In the genomic region with DNA sequence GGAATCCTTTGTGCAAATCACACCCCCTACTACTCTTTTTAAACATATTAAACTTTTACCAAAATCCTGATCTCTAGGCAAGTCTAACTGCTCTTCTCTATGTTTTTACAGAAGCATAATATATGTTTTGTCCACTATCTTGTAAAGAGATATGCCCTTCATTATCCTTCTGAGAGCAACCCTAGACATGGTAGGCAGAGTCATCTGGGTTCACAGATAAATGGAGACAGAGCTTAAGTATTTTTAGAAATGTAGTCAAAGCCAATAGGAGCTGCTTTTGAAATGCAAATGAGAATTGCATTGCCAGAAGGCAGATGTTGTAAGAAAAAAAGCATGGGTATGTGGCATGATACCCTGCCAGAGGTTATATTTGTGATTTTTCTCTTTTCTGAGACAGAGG, we compare ENCODE assay signal across 1 cellular context.
TF ChIP-seq lines count a peak whose summit lies in the region.

No MANE protein-coding gene starts in this region.

TF ChIP-seq in GM23338, 12 proteins besides CTCF, POLR2A, EP300 and RAD21 (continued from another document):
- TF ChIP-seq ETS1 (IDR thresholded peaks at IDR 0.05) (no peak), EZH2phosphoT487 (IDR thresholded peaks at IDR 0.05; ENCODE audit: unreplicated experiment) (no peak), NANOG (IDR thresholded peaks at IDR 0.05; ENCODE audit: borderline replicate concordance) (no peak)
- TF ChIP-seq, protein P1, sequence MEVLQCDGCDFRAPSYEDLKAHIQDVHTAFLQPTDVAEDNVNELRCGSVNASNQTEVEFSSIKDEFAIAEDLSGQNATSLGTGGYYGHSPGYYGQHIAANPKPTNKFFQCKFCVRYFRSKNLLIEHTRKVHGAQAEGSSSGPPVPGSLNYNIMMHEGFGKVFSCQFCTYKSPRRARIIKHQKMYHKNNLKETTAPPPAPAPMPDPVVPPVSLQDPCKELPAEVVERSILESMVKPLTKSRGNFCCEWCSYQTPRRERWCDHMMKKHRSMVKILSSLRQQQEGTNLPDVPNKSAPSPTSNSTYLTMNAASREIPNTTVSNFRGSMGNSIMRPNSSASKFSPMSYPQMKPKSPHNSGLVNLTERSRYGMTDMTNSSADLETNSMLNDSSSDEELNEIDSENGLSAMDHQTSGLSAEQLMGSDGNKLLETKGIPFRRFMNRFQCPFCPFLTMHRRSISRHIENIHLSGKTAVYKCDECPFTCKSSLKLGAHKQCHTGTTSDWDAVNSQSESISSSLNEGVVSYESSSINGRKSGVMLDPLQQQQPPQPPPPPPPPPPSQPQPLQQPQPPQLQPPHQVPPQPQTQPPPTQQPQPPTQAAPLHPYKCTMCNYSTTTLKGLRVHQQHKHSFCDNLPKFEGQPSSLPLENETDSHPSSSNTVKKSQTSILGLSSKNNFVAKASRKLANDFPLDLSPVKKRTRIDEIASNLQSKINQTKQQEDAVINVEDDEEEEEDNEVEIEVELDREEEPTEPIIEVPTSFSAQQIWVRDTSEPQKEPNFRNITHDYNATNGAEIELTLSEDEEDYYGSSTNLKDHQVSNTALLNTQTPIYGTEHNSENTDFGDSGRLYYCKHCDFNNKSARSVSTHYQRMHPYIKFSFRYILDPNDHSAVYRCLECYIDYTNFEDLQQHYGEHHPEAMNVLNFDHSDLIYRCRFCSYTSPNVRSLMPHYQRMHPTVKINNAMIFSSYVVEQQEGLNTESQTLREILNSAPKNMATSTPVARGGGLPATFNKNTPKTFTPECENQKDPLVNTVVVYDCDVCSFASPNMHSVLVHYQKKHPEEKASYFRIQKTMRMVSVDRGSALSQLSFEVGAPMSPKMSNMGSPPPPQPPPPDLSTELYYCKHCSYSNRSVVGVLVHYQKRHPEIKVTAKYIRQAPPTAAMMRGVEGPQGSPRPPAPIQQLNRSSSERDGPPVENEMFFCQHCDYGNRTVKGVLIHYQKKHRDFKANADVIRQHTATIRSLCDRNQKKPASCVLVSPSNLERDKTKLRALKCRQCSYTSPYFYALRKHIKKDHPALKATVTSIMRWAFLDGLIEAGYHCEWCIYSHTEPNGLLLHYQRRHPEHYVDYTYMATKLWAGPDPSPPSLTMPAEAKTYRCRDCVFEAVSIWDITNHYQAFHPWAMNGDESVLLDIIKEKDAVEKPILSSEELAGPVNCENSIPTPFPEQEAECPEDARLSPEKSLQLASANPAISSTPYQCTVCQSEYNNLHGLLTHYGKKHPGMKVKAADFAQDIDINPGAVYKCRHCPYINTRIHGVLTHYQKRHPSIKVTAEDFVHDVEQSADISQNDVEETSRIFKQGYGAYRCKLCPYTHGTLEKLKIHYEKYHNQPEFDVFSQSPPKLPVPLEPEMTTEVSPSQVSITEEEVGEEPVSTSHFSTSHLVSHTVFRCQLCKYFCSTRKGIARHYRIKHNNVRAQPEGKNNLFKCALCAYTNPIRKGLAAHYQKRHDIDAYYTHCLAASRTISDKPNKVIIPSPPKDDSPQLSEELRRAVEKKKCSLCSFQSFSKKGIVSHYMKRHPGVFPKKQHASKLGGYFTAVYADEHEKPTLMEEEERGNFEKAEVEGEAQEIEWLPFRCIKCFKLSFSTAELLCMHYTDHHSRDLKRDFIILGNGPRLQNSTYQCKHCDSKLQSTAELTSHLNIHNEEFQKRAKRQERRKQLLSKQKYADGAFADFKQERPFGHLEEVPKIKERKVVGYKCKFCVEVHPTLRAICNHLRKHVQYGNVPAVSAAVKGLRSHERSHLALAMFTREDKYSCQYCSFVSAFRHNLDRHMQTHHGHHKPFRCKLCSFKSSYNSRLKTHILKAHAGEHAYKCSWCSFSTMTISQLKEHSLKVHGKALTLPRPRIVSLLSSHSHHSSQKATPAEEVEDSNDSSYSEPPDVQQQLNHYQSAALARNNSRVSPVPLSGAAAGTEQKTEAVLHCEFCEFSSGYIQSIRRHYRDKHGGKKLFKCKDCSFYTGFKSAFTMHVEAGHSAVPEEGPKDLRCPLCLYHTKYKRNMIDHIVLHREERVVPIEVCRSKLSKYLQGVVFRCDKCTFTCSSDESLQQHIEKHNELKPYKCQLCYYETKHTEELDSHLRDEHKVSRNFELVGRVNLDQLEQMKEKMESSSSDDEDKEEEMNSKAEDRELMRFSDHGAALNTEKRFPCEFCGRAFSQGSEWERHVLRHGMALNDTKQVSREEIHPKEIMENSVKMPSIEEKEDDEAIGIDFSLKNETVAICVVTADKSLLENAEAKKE (CRISPR knock-in tag; IDR thresholded peaks at IDR 0.05) = no peak
